Comparison of ENCODE assay signal across 11 cellular contexts in genomic region chr3:34056951-34057390, GRCh38.
DNase-seq lines count a peak whose midpoint lies in the region; ATAC-seq, FAIRE-seq and TF ChIP-seq lines count a peak whose summit lies in the region.
"Had no signal": no experiment of that assay in that cellular context is flagged by ENCODE, and none has a peak within 500 bp of the region (broad histone marks: within the 10 kb centered on the region; RNA-seq: fewer than 3 reads in every experiment).

No MANE protein-coding gene starts in this region.

- H3K4me1 ChIP-seq in A549, result peaks cover 16% of the 10 kb centered on the region
- H3K4me1 ChIP-seq in heart left ventricle, result no peaks in the 10 kb centered on the region
- H3K4me1 ChIP-seq: upper lobe of left lung had no signal

- no peaks in the 10 kb centered on the region; the same call in 2 of the 3 replicates for H3K9me3 ChIP-seq in A549
- peaks cover 5% of the 10 kb centered on the region; the same call in 1 of the 2 replicates for H3K9me3 ChIP-seq in SU-DHL-6 (ENCODE audit: insufficient read depth, low read length)
- H3K9me3 ChIP-seq in heart left ventricle, result peaks cover 0 to 10% (median 0%) of the 10 kb centered on the region in 12 donors
- H3K9me3 ChIP-seq: upper lobe of left lung had no signal

- TF ChIP-seq POLR2A in A549 (IDR thresholded peaks at IDR 0.05; ENCODE audit: low read length) (no peak), heart left ventricle (IDR thresholded peaks at IDR 0.05) (no peak)

- CTCF ChIA-PET in A549 (lab: Yijun Ruan, JAX), result no interaction called here
- CTCF ChIA-PET in T-cell (lab: Charles Lee), result no interaction called here

- FAIRE-seq in A549 (lab: Jason Lieb, UNC), result peak; percentile 92

- H4K20me1 ChIP-seq in SU-DHL-6 (ENCODE audit: low read depth, low read length), result no peaks in the 10 kb centered on the region

- no peak overlapping the region for H3K27ac Mint-ChIP-seq in T-cell
- H3K27ac Mint-ChIP-seq: nephron had no signal

- DNase-seq in A549 (ENCODE audit: low read depth in 1 of 2, low spot score in 1 of 2) (peak; percentile 8 to 63), NCI-H446 treated with DMSO at 0.1 percent for 48 hours (lab: John Stamatoyannopoulos, UW) (no peak), T-cell (no peak), heart left ventricle (no peak), COR-L47 (lab: John Stamatoyannopoulos, UW) (no peak)

- H3K27me3 ChIP-seq in SU-DHL-6 (ENCODE audit: low read length), result no peaks in the 10 kb centered on the region
- H3K27me3 ChIP-seq in heart left ventricle, result no peaks in the 10 kb centered on the region
- H3K27me3 ChIP-seq: cardiac muscle cell, upper lobe of left lung had no signal

- H3K4me3 Mint-ChIP-seq in T-cell, result no peak overlapping the region
- H3K4me3 Mint-ChIP-seq: nephron had no signal

- H3K27me3 Mint-ChIP-seq in T-cell, result peaks cover 5 to 10% of the 10 kb centered on the region in 2 donors

- no peak for TF ChIP-seq EP300 in A549 (IDR thresholded peaks at IDR 0.05)

- no peak overlapping the region for H3K9ac ChIP-seq in SU-DHL-6 (ENCODE audit: low read length)

- H3K79me2 ChIP-seq in SU-DHL-6 (ENCODE audit: insufficient read depth, low read length), result no peaks in the 10 kb centered on the region

- intact Hi-C loops in heart left ventricle (cut with DNase I), result no loop called here

- H3K4me2 ChIP-seq in A549 (peak overlapping the region; percentile 59), SU-DHL-6 (ENCODE audit: low read depth, low read length, poor library complexity, severe bottlenecking) (peak overlapping the region; percentile 31)

- H3K9me3 Mint-ChIP-seq in T-cell, result peaks cover 0 to 3% (median 0%) of the 10 kb centered on the region in 3 donors

- WGBS in A549 (ENCODE audit: missing lambda C conversion rate), result 33% methylated on average over 3 of the region's 3 CpGs
- 68 to 82% (median 78%) methylated on average over 3 of the region's 3 CpGs for WGBS in heart left ventricle, 4 donors

- no peaks in the 10 kb centered on the region for H3K36me3 Mint-ChIP-seq in T-cell

- POLR2A ChIA-PET in A549 (lab: Yijun Ruan, JAX) (no interaction called here), T-cell (lab: Charles Lee) (no interaction called here)

- H2AFZ ChIP-seq in SU-DHL-6 (ENCODE audit: low read depth, low read length, severe bottlenecking), result no peak overlapping the region

- TF ChIP-seq CTCF in A549 (IDR thresholded peaks at IDR 0.05), result no peak
- no peak for TF ChIP-seq CTCF in SU-DHL-6 (IDR thresholded peaks at IDR 0.05; ENCODE audit: insufficient read depth, low read length, poor library complexity, severe bottlenecking)
- TF ChIP-seq CTCF in heart left ventricle (IDR thresholded peaks at IDR 0.05), result no peak

- no peaks in the 10 kb centered on the region for H3K36me3 ChIP-seq in SU-DHL-6 (ENCODE audit: low read length)
- H3K36me3 ChIP-seq in heart left ventricle, result no peaks in the 10 kb centered on the region
- H3K36me3 ChIP-seq: cardiac muscle cell, upper lobe of left lung had no signal

- peak overlapping the region; percentile 77 to 83 for H3K27ac ChIP-seq in A549
- H3K27ac ChIP-seq in SU-DHL-6 (ENCODE audit: low read depth, low read length), result peak overlapping the region; percentile 30; the same call in 1 of the 2 replicates
- no peak overlapping the region for H3K27ac ChIP-seq in heart left ventricle
- H3K27ac ChIP-seq: cardiac muscle cell, upper lobe of left lung had no signal

- no peak for TF ChIP-seq RAD21 in A549 (conservative IDR thresholded peaks at IDR 0.05 in 1 of 2, IDR thresholded peaks at IDR 0.05 in 1 of 2)

- H3K4me1 Mint-ChIP-seq in T-cell, result no peaks in the 10 kb centered on the region
- H3K4me1 Mint-ChIP-seq: nephron had no signal

- no peaks in the 10 kb centered on the region for H3K9me2 ChIP-seq in SU-DHL-6 (replicated peaks; ENCODE audit: insufficient read depth, low read length)

- H3K4me3 ChIP-seq in A549 (no peak overlapping the region), SU-DHL-6 (ENCODE audit: insufficient read depth, low read length, poor library complexity, severe bottlenecking) (no peak overlapping the region), heart left ventricle (no peak overlapping the region)
- H3K4me3 ChIP-seq: cardiac muscle cell, upper lobe of left lung had no signal

- H3F3A ChIP-seq in SU-DHL-6 (ENCODE audit: insufficient read depth), result peaks cover 3% of the 10 kb centered on the region; the same call in 1 of the 2 replicates

- ATAC-seq in A549 (peak; percentile 69 to 73; a peak in 5 of 6 replicates), GM18907 (IDR thresholded peaks at IDR 0.05; ENCODE audit: unreplicated experiment) (peak; percentile 97), HG02943 (IDR thresholded peaks at IDR 0.05; ENCODE audit: low read depth, unreplicated experiment) (peak; percentile 91), T-cell (replicated peaks in 1 of 4) (no peak), heart left ventricle (no peak)

TF ChIP-seq in A549, 52 proteins besides CTCF, POLR2A, EP300 and RAD21:
- no peak for TF ChIP-seq HOXB13 (CRISPR knock-in tag; IDR thresholded peaks at IDR 0.05; ENCODE audit: low read depth)
- TF ChIP-seq ZSCAN20 (CRISPR knock-in tag; IDR thresholded peaks at IDR 0.05), result no peak
- no peak for TF ChIP-seq TP53 (CRISPR knock-in tag; IDR thresholded peaks at IDR 0.05)
- TF ChIP-seq NR3C1 (IDR thresholded peaks at IDR 0.05), result no peak
- TF ChIP-seq FOSL2 (IDR thresholded peaks at IDR 0.05), result no peak
- peak; percentile 45; the same call in 1 of the 2 replicates for TF ChIP-seq FOSL2 (CRISPR knock-in tag; IDR thresholded peaks at IDR 0.05)
- no peak for TF ChIP-seq POLR2AphosphoS2 (conservative IDR thresholded peaks at IDR 0.05; ENCODE audit: low read length)
- TF ChIP-seq CHD2 (IDR thresholded peaks at IDR 0.05; ENCODE audit: low read length, partially characterized antibody), result no peak
- TF ChIP-seq EHF (CRISPR knock-in tag; IDR thresholded peaks at IDR 0.05), result 0 out of 2 replicates have a peak, but pooled peaks have one; percentile 26
- no peak for TF ChIP-seq RARB (CRISPR knock-in tag; IDR thresholded peaks at IDR 0.05)
- TF ChIP-seq HOXA7 (CRISPR knock-in tag; IDR thresholded peaks at IDR 0.05), result no peak
- TF ChIP-seq CEBPB (IDR thresholded peaks at IDR 0.05), result peak in 1 of 2 experiments; percentile 59; a peak in 3 of 4 replicates
- TF ChIP-seq, protein P1, sequence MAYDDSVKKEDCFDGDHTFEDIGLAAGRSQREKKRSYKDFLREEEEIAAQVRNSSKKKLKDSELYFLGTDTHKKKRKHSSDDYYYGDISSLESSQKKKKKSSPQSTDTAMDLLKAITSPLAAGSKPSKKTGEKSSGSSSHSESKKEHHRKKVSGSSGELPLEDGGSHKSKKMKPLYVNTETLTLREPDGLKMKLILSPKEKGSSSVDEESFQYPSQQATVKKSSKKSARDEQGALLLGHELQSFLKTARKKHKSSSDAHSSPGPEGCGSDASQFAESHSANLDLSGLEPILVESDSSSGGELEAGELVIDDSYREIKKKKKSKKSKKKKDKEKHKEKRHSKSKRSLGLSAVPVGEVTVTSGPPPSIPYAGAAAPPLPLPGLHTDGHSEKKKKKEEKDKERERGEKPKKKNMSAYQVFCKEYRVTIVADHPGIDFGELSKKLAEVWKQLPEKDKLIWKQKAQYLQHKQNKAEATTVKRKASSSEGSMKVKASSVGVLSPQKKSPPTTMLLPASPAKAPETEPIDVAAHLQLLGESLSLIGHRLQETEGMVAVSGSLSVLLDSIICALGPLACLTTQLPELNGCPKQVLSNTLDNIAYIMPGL (CRISPR knock-in tag; IDR thresholded peaks at IDR 0.05; ENCODE audit: borderline replicate concordance), result no peak
- TF ChIP-seq CBX8 (IDR thresholded peaks at IDR 0.05), result no peak
- TF ChIP-seq NFE2L2 (conservative IDR thresholded peaks at IDR 0.05; ENCODE audit: low read length), result peak; percentile 96
- no peak for TF ChIP-seq RCOR1 (IDR thresholded peaks at IDR 0.05; ENCODE audit: low read depth, low read length)
- TF ChIP-seq HOXB5 (CRISPR knock-in tag; IDR thresholded peaks at IDR 0.05), result no peak
- TF ChIP-seq, protein P2, sequence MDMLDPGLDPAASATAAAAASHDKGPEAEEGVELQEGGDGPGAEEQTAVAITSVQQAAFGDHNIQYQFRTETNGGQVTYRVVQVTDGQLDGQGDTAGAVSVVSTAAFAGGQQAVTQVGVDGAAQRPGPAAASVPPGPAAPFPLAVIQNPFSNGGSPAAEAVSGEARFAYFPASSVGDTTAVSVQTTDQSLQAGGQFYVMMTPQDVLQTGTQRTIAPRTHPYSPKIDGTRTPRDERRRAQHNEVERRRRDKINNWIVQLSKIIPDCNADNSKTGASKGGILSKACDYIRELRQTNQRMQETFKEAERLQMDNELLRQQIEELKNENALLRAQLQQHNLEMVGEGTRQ (IDR thresholded peaks at IDR 0.05), result no peak
- TF ChIP-seq JUNB (IDR thresholded peaks at IDR 0.05), result no peak
- TF ChIP-seq MAFK (IDR thresholded peaks at IDR 0.05; ENCODE audit: partially characterized antibody), result peak; percentile 98
- TF ChIP-seq, protein P3, sequence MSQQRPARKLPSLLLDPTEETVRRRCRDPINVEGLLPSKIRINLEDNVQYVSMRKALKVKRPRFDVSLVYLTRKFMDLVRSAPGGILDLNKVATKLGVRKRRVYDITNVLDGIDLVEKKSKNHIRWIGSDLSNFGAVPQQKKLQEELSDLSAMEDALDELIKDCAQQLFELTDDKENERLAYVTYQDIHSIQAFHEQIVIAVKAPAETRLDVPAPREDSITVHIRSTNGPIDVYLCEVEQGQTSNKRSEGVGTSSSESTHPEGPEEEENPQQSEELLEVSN (IDR thresholded peaks at IDR 0.05; ENCODE audit: borderline replicate concordance, low read depth), result 0 out of 2 replicates have a peak, but pooled peaks have one; percentile 21
- TF ChIP-seq ZNF302 (CRISPR knock-in tag; IDR thresholded peaks at IDR 0.05), result 0 out of 2 replicates have a peak, but pooled peaks have one; percentile 17
- TF ChIP-seq ATOH8 (CRISPR knock-in tag; IDR thresholded peaks at IDR 0.05; ENCODE audit: low read depth), result no peak

Comparison
In these comparisons a context has a peak if more than half of its experiments do, and no peak if none do; other contexts are left out.
1. ATAC-seq: peak in A549 (2 of 2), GM18907 (single experiment) and HG02943 (single experiment); none in T-cell (0 of 4) and heart left ventricle (0 of 4).
2. DNase-seq: peak in A549 (2 of 2); none in NCI-H446 treated with DMSO at 0.1 percent for 48 hours (single experiment), T-cell (0 of 34), heart left ventricle (0 of 5) and COR-L47 (single experiment).
3. H3K27ac ChIP-seq: peak in A549 (2 of 2) and SU-DHL-6 (single experiment); none in heart left ventricle (0 of 12).